ENCODE assay signal across 8 cellular contexts in the genomic region with DNA sequence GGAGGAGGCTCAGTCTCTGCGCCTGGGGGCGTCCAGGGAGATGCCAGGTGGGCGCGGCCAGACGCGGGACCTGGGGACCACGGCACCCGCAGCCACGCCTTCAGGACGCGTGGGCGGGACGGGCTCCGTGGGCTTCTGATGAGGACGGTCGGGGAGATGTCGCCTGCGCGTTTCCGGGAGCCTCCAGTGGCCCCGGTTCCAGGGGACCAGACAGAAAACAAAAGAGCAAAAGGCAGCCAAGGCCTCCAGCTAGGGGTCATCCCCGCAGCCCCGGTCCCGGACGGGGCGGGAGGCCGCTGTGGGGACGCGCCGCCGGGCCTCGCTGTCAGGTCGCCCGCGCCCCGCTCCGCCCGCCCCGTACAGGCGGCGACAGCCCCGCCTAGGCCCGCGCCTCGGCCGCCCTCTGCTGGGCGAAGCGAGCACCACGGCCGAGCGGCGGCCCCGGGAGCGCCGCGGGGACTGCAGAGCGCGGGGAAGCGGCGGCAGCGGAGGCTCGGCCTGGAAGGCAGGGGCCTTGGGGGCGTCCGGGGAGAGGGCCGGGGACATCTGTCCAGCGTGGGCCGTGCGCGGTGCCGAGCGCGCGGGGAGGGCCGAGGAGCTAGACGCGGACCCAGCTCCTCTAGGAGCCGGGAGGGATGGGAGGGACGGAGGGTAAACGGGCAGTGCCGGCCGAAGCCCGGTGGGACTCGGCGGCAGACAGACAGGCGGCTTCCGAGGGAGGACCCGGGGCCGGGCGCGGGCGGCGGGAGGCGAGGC. TPM values are rescaled to one million over a fixed set of nuclear protein-coding genes. Genes with fewer than 3 reads are reported as not detected.
DNase-seq lines count a peak whose midpoint lies in the region; ATAC-seq and TF ChIP-seq lines count a peak whose summit lies in the region.

No MANE protein-coding gene starts in this region.

- no peaks in the 10 kb centered on the region for H3K27me3 Mint-ChIP-seq in effector memory CD8-positive, alpha-beta T cell

- peaks cover 19% of the 10 kb centered on the region for H3K36me3 Mint-ChIP-seq in effector memory CD8-positive, alpha-beta T cell (ENCODE audit: insufficient read depth)

- DNase-seq in NCI-H82 (lab: John Stamatoyannopoulos, UW) (peak; percentile 86), mesenteric fat pad (ENCODE audit: low spot score) (peak; percentile 94)
- peak; percentile 73 to 75 for DNase-seq in activated CD8-positive, alpha-beta memory T cell treated with anti-CD3 and anti-CD28 coated beads for 4 hours (ENCODE audit: low read depth in 2 of 2)
- DNase-seq in effector memory CD8-positive, alpha-beta T cell = peak; percentile 78 to 85 (median 81)
- peak; percentile 66 for DNase-seq in stimulated activated CD8-positive, alpha-beta memory T cell treated with anti-CD3 and anti-CD28 coated beads, Interleukin-15, amount 100 ng/mL, for 24 hours (ENCODE audit: low read depth)

- peak overlapping the region; percentile 95 to 96 for H3K27ac Mint-ChIP-seq in effector memory CD8-positive, alpha-beta T cell

- peaks cover 7 to 13% of the 10 kb centered on the region in 2 donors for H3K9me3 Mint-ChIP-seq in effector memory CD8-positive, alpha-beta T cell

- H3K4me3 Mint-ChIP-seq in effector memory CD8-positive, alpha-beta T cell = peak overlapping the region; percentile 94 to 95

- peak; percentile 95 for TF ChIP-seq CTCF in C4-2B (conservative IDR thresholded peaks at IDR 0.05)

- H3K4me1 Mint-ChIP-seq in effector memory CD8-positive, alpha-beta T cell (ENCODE audit: low read depth in 2 of 2) = peaks cover 0 to 6% of the 10 kb centered on the region in 2 donors

- H3K27ac ChIP-seq in C4-2B = peak overlapping the region; percentile 43

- ATAC-seq in GM19351 (IDR thresholded peaks at IDR 0.05; ENCODE audit: unreplicated experiment) (peak; percentile 89), HG03460 (IDR thresholded peaks at IDR 0.05; ENCODE audit: unreplicated experiment) (peak; percentile 85)
- peak; percentile 82 for ATAC-seq in effector memory CD8-positive, alpha-beta T cell (replicated peaks)

RNA-seq across cellular contexts. Expression of gene TMEM242, which starts 48.7 kb away (rescaled TPM):
- 9.6 TPM for total RNA-seq in mesenteric fat pad

Comparison
In these comparisons a context has a peak if more than half of its experiments do, and no peak if none do; other contexts are left out.
1. Peak in every context shown above with its lines: DNase-seq, ATAC-seq and H3K27ac ChIP-seq.